Comparison of ENCODE assay signal across 20 cellular contexts in the genomic region with DNA sequence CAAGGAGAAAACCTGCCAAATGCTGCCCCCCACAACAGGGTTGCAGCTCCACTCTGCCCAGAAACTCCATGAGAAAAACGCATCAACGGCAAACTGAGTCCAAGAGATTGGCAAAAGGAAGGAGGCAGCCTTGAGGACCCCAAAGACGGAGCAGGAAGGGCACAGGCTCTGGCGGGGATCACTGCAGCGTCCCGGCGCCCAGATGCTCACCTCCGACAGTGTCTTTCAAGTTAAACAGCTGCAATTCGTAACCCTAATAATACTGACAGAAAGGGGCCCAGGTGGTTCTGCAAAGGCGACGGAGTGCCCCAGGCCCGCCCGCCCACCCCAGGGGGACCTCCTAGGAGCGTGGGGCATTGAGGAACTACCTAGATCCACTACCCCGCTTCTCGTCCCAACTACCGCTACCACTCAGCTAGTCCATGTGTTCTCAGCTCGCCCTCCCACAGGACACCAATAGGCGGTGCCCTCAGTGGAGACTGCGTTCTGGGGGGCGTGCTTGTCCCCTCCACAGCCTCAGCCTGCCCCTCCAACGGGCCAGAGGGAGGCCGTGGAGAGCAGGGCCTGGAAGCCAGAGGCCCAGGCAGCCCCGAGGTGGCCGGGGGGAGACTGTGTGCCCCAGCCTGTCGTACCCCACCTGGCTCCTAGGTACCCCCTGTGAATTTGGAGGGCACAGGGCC.
DNase-seq lines count a peak whose midpoint lies in the region; ATAC-seq, FAIRE-seq and TF ChIP-seq lines count a peak whose summit lies in the region.
"Had no signal": no experiment of that assay in that cellular context is flagged by ENCODE, and none has a peak within 500 bp of the region (broad histone marks: within the 10 kb centered on the region; RNA-seq: fewer than 3 reads in every experiment).

No MANE protein-coding gene starts in this region.

- no peaks in the 10 kb centered on the region for H3F3A ChIP-seq in PC-3 (ENCODE audit: low read length, unreplicated experiment)

- peak overlapping the region; percentile 61 for H3K4me2 ChIP-seq in PC-3 (ENCODE audit: low read length)

- H3K4me3 ChIP-seq in PC-3 (ENCODE audit: low read length) (no peak overlapping the region), kidney (ENCODE audit: low read length in 2 of 2) (no peak overlapping the region), sigmoid colon (no peak overlapping the region)
- H3K4me3 ChIP-seq: GM23248 had no signal

- H3K79me2 ChIP-seq in PC-3 (ENCODE audit: low read length), result no peaks in the 10 kb centered on the region

- no peaks in the 10 kb centered on the region for H3K9me2 ChIP-seq in PC-3 (replicated peaks; ENCODE audit: low read length)

- H3K36me3 ChIP-seq in PC-3 (ENCODE audit: low read depth, low read length) (no peaks in the 10 kb centered on the region), kidney (ENCODE audit: control insufficient read depth in 1 of 2, insufficient read depth in 2 of 2, low read length in 2 of 2) (no peaks in the 10 kb centered on the region), sigmoid colon (no peaks in the 10 kb centered on the region)

- H3K9me3 ChIP-seq in PC-3 (ENCODE audit: low read length) (no peaks in the 10 kb centered on the region), kidney (ENCODE audit: control insufficient read depth in 1 of 2, low read length in 2 of 2) (peaks cover 0 to 4% of the 10 kb centered on the region in 2 donors), sigmoid colon (peaks cover 0 to 5% (median 1%) of the 10 kb centered on the region in 4 donors)

- peak; percentile 38 for DNase-seq in activated effector memory CD4-positive, alpha-beta T cell treated with anti-CD3 and anti-CD28 coated beads, Interleukin-2, amount 50 U/mL, for 16 hours
- DNase-seq in activated effector memory CD4-positive, alpha-beta T cell treated with Interleukin-2 at 50 U/mL for 16 hours, result no peak
- DNase-seq in PC-3, result no peak
- DNase-seq in kidney, result peak; percentile 39
- peak; percentile 30 for DNase-seq in sigmoid colon
- no peak for DNase-seq in occipital lobe (lab: John Stamatoyannopoulos, UW)
- DNase-seq in GM19240 (ENCODE audit: insufficient read length, low spot score), result no peak
- DNase-seq: 8988T; CD4-positive, CD25-positive, alpha-beta regulatory T cell; COR-L47; GM23248; Karpas-422; NCI-H1436; NCI-H1930; NCI-H345; NCI-H524 treated with DMSO at 0.1 percent for 48 hours had no signal

- TF ChIP-seq EP300 in sigmoid colon (IDR thresholded peaks at IDR 0.05), result no peak

- intact Hi-C loops in PC-3 (cut with micrococcal nuclease), result no loop called here
- intact Hi-C loops in kidney (cut with DNase I), result no loop called here
- intact Hi-C loops in sigmoid colon (cut with DNase I), result no loop called here

- no TSS peak for BruUV-seq in PC-3 (replicated peaks; lab: Mats Ljungman, UMichigan)

- POLR2A ChIA-PET in PC-3 (lab: Charles Lee; ENCODE audit: unreplicated experiment), result no interaction called here

- no peak overlapping the region for H2AFZ ChIP-seq in PC-3 (ENCODE audit: low read length)
- H2AFZ ChIP-seq: GM23248 had no signal

- WGBS in sigmoid colon, 2 donors, result 86 to 90% methylated on average over 26 of the region's 26 CpGs

- CTCF ChIA-PET in PC-3 (lab: Charles Lee), result no interaction called here

- FAIRE-seq in kidney (lab: Jason Lieb, UNC), result no peak
- FAIRE-seq: G401.6, GM19239, HTR-8/SVneo had no signal

- no peaks in the 10 kb centered on the region for H4K20me1 ChIP-seq in PC-3 (ENCODE audit: low read length)

- H3K27me3 ChIP-seq in PC-3 (ENCODE audit: low read length) (peaks cover 15% of the 10 kb centered on the region), sigmoid colon (no peaks in the 10 kb centered on the region)

- TF ChIP-seq CTCF in PC-3 (conservative IDR thresholded peaks at IDR 0.05; ENCODE audit: low read depth, low read length), result no peak
- TF ChIP-seq CTCF in kidney (IDR thresholded peaks at IDR 0.05; ENCODE audit: borderline replicate concordance, extremely low read depth, insufficient read depth), result no peak
- no peak for TF ChIP-seq CTCF in sigmoid colon (IDR thresholded peaks at IDR 0.05)

- H3K27ac ChIP-seq in PC-3 (ENCODE audit: low read length) (no peak overlapping the region), kidney (ENCODE audit: low read depth in 2 of 2, low read length in 2 of 2) (no peak overlapping the region), sigmoid colon (no peak overlapping the region)
- H3K27ac ChIP-seq: GM23248 had no signal

- H3K4me1 ChIP-seq in PC-3 (ENCODE audit: insufficient read depth, low read length) (peaks cover 18% of the 10 kb centered on the region; the same call in 1 of the 2 replicates), kidney (ENCODE audit: control insufficient read depth in 1 of 2, insufficient read depth in 1 of 2, low read depth in 1 of 2, low read length in 2 of 2) (no peaks in the 10 kb centered on the region), sigmoid colon (no peaks in the 10 kb centered on the region)

- no peak for TF ChIP-seq POLR2A in sigmoid colon (IDR thresholded peaks at IDR 0.05)

- ATAC-seq in PC-3 (no peak), HG02981 (IDR thresholded peaks at IDR 0.05; ENCODE audit: unreplicated experiment) (no peak)

- H3K9ac ChIP-seq in PC-3 (ENCODE audit: low read length), result no peak overlapping the region
- H3K9ac ChIP-seq in kidney (ENCODE audit: low read length in 2 of 2), result no peak overlapping the region
- H3K9ac ChIP-seq: GM23248 had no signal

Comparison
In these comparisons a context has a peak if more than half of its experiments do, and no peak if none do; other contexts are left out.
1. DNase-seq: peak in activated effector memory CD4-positive, alpha-beta T cell treated with anti-CD3 and anti-CD28 coated beads, Interleukin-2, amount 50 U/mL, for 16 hours (single experiment), kidney (single experiment) and sigmoid colon (single experiment); none in activated effector memory CD4-positive, alpha-beta T cell treated with Interleukin-2 at 50 U/mL for 16 hours (single experiment), PC-3 (single experiment), occipital lobe (single experiment) and GM19240 (single experiment).